16 cellular contexts compared by ENCODE assay signal in genomic region chr1:154193821-154194220, GRCh38. TPM values are rescaled to one million over a fixed set of nuclear protein-coding genes. Genes with fewer than 3 reads are reported as not detected.
DNase-seq lines count a peak whose midpoint lies in the region; ATAC-seq, FAIRE-seq and TF ChIP-seq lines count a peak whose summit lies in the region.
"Had no signal": no experiment of that assay in that cellular context is flagged by ENCODE, and none has a peak within 500 bp of the region (broad histone marks: within the 10 kb centered on the region; RNA-seq: fewer than 3 reads in every experiment).

No MANE protein-coding gene starts in this region.

- H2BK5ac ChIP-seq in H1 (ENCODE audit: low read depth, low read length): no peak overlapping the region

- H3K79me1 ChIP-seq in H1 (ENCODE audit: low read depth, low read length): no peaks in the 10 kb centered on the region

- H4K91ac ChIP-seq in H1 (replicated peaks; ENCODE audit: insufficient read length, low read length): no peak overlapping the region

- CTCF ChIA-PET in H1 (lab: Charles Lee; ENCODE audit: partially characterized antibody): interaction anchor here (1.3 kb wide), 2 partner anchors 10 kb away, joined by 4 read pairs; no protein-coding TSS in a partner anchor

- no peak overlapping the region for H2AK5ac ChIP-seq in H1 (ENCODE audit: low read depth, low read length)

- no peak for TF ChIP-seq CTCF in H1 (IDR thresholded peaks at IDR 0.05; ENCODE audit: control extremely low read depth in 1 of 3, insufficient read depth in 1 of 3, low read depth in 1 of 3, low read length in 3 of 3)

- WGBS in H1 (ENCODE audit: extremely low coverage in 1 of 2, insufficient coverage in 1 of 2, insufficient read length in 1 of 2, insufficient replicate concordance in 2 of 2, low coverage in 1 of 2, low lambda C conversion rate in 2 of 2, missing lambda C conversion rate in 1 of 2), 2 experiments: 86% methylated on average over 8 of the region's 8 CpGs; no CpG with 5 or more reads in 1 of the 2 experiments

- H3K4me2 ChIP-seq in H1 (ENCODE audit: insufficient read depth in 1 of 2, low read depth in 2 of 2, low read length in 2 of 2): no peak overlapping the region

- H3K9ac ChIP-seq in H1 (replicated peaks in 1 of 4; ENCODE audit: extremely low read depth in 1 of 4, low read depth in 3 of 4, low read length in 3 of 4): no peak overlapping the region
- peak overlapping the region in 1 of 3 donors; percentile 80 for H3K9ac ChIP-seq in skeletal muscle tissue (ENCODE audit: low read depth in 1 of 3, low read length in 3 of 3)

- H3K23ac ChIP-seq in H1 (ENCODE audit: insufficient read length): no peak overlapping the region

- H3K4me1 ChIP-seq in H1 (replicated peaks in 1 of 4; ENCODE audit: control insufficient read depth in 3 of 4, insufficient read depth in 4 of 4, low read length in 3 of 4): no peaks in the 10 kb centered on the region
- H3K4me1 ChIP-seq in skeletal muscle tissue (ENCODE audit: control insufficient read depth in 3 of 3, insufficient read depth in 3 of 3, low read length in 3 of 3): peaks cover 20 to 30% (median 27%) of the 10 kb centered on the region in 3 donors

- H3K9me3 ChIP-seq in H1 (ENCODE audit: insufficient read depth in 2 of 2, low read depth in 1 of 2, low read length in 1 of 2) (no peaks in the 10 kb centered on the region), skeletal muscle tissue (ENCODE audit: control insufficient read depth in 3 of 3, low read length in 3 of 3) (no peaks in the 10 kb centered on the region)
- H3K9me3 ChIP-seq: upper lobe of right lung had no signal

- no peaks in the 10 kb centered on the region for H4K20me1 ChIP-seq in H1 (replicated peaks in 1 of 2; ENCODE audit: control insufficient read depth in 1 of 2, insufficient read depth in 2 of 2, low read length in 2 of 2)

- H3K23me2 ChIP-seq in H1 (ENCODE audit: low read depth, low read length): peaks cover 2% of the 10 kb centered on the region; the same call in 1 of the 2 replicates

- no peak overlapping the region for H2BK12ac ChIP-seq in H1 (ENCODE audit: low read depth, low read length)

- 0 out of 2 replicates have a peak overlapping the region, but pooled peaks have one; percentile 10 for H2BK20ac ChIP-seq in H1 (ENCODE audit: low read length)

- FAIRE-seq in H1 (lab: Jason Lieb, UNC): no peak
- FAIRE-seq: G401.6 had no signal

- no peak for TF ChIP-seq EP300 in H1 (IDR thresholded peaks at IDR 0.05; ENCODE audit: borderline replicate concordance in 1 of 2, low read depth in 2 of 2, low read length in 2 of 2)

- H2BK120ac ChIP-seq in H1 (replicated peaks; ENCODE audit: low read depth, low read length): no peak overlapping the region

- no peak overlapping the region for H2BK15ac ChIP-seq in H1 (ENCODE audit: low read length)

- no peak overlapping the region for H3K4ac ChIP-seq in H1 (replicated peaks; ENCODE audit: insufficient read length, low read depth, low read length)

- H3K14ac ChIP-seq in H1 (ENCODE audit: insufficient read length): no peak overlapping the region

- H2AFZ ChIP-seq in H1 (ENCODE audit: low read length): no peak overlapping the region

- DNase-seq in NCI-H1436 (lab: John Stamatoyannopoulos, UW): peak; percentile 35
- no peak for DNase-seq in NCI-H1436 treated with DMSO at 0.1 percent for 48 hours (lab: John Stamatoyannopoulos, UW)
- peak; percentile 54 for DNase-seq in NCI-H774 (lab: John Stamatoyannopoulos, UW)
- no peak for DNase-seq in H1 (ENCODE audit: low read depth in 1 of 2, low spot score in 2 of 2)
- DNase-seq in stimulated activated CD4-positive, alpha-beta T cell treated with anti-CD3 and anti-CD28 coated beads, Interleukin-12 subunit alpha, Interleukin-12 subunit beta, amount 100 ng/mL, for 4 hours: no peak
- DNase-seq: activated CD4-positive, alpha-beta T cell treated with anti-CD3 and anti-CD28 coated beads for 1 hour; activated effector memory CD4-positive, alpha-beta T cell treated with anti-CD3 and anti-CD28 coated beads, Interleukin-2, amount 50 U/mL, for 16 hours; glutamatergic neuron; KG1; mesendoderm; retina; upper lobe of right lung had no signal

- no peak overlapping the region for H3K56ac ChIP-seq in H1 (replicated peaks; ENCODE audit: insufficient read length, low read depth, low read length)

- H3K27ac ChIP-seq in H1 (ENCODE audit: low read depth, low read length) (no peak overlapping the region), skeletal muscle tissue (ENCODE audit: low read depth, low read length) (peak overlapping the region; percentile 96)
- H3K27ac ChIP-seq: upper lobe of right lung had no signal

- H3K27me3 ChIP-seq in H1 (replicated peaks in 1 of 4; ENCODE audit: control insufficient read depth in 3 of 4, extremely low read depth in 1 of 4, insufficient read depth in 3 of 4, low read length in 3 of 4): no peaks in the 10 kb centered on the region
- H3K27me3 ChIP-seq in skeletal muscle tissue (ENCODE audit: control insufficient read depth in 3 of 3, insufficient read depth in 3 of 3, low read length in 3 of 3): no peaks in the 10 kb centered on the region
- H3K27me3 ChIP-seq: upper lobe of right lung had no signal

- POLR2A ChIA-PET in H1 (lab: Charles Lee; ENCODE audit: partially characterized antibody): interaction anchor here (0.8 to 2.8 kb wide), 7 partner anchors 10 to 203 kb away, joined by 3 to 14 read pairs (median 4); partner anchors contain the start of genes RPS27 and UBAP2L

- H3K36me3 ChIP-seq in H1 (ENCODE audit: control insufficient read depth in 2 of 4, insufficient read depth in 4 of 4, low read length in 3 of 4): no peaks in the 10 kb centered on the region
- H3K36me3 ChIP-seq in skeletal muscle tissue (ENCODE audit: control insufficient read depth in 3 of 3, insufficient read depth in 3 of 3, low read length in 3 of 3): peaks cover 0 to 10% (median 0%) of the 10 kb centered on the region in 3 donors
- H3K36me3 ChIP-seq: upper lobe of right lung had no signal

- ATAC-seq in HG02885 (IDR thresholded peaks at IDR 0.05; ENCODE audit: poor library complexity, unreplicated experiment): no peak
- no peak for ATAC-seq in HG02759 (IDR thresholded peaks at IDR 0.05; ENCODE audit: unreplicated experiment)
- ATAC-seq: upper lobe of right lung had no signal

- TF ChIP-seq RAD21 in H1 (IDR thresholded peaks at IDR 0.05 in 1 of 2, conservative IDR thresholded peaks at IDR 0.05 in 1 of 2; ENCODE audit: low read depth in 2 of 2, low read length in 2 of 2): no peak

- no peaks in the 10 kb centered on the region for H3K79me2 ChIP-seq in H1 (ENCODE audit: control insufficient read depth in 1 of 2, insufficient read depth in 2 of 2, low read length in 2 of 2)

- H3K4me3 ChIP-seq in H1 (ENCODE audit: extremely low read depth in 1 of 4, insufficient read depth in 2 of 4, low read depth in 3 of 4, low read length in 4 of 4): no peak overlapping the region
- H3K4me3 ChIP-seq in skeletal muscle tissue (ENCODE audit: low read length in 3 of 3): peak overlapping the region; percentile 10 to 60 (median 36)
- H3K4me3 ChIP-seq: upper lobe of right lung had no signal

- no peak for TF ChIP-seq POLR2A in H1 (IDR thresholded peaks at IDR 0.05; ENCODE audit: control extremely low read depth in 1 of 2, low read depth in 2 of 2, low read length in 2 of 2)

- no peak overlapping the region for H4K8ac ChIP-seq in H1 (ENCODE audit: extremely low read depth, insufficient read depth, low read length)

- no peak overlapping the region for H4K5ac ChIP-seq in H1 (ENCODE audit: insufficient read length, low read depth, low read length)

- H3K18ac ChIP-seq in H1 (ENCODE audit: extremely low read depth, low read length): no peak overlapping the region

RNA-seq across cellular contexts. Expression of gene TPM3, which starts 1.9 kb away (rescaled TPM):
- total RNA-seq in H1 (2021; fragmentation: NEBNext Ultra II Directional; extraction: Animal tissue kit (Norgen Biotek cat#: 25700)): 572 and 586 TPM in 2 replicates
- 213 and 278 TPM in 2 replicates for polyA plus RNA-seq in H1 (2011; rRNA removed)
- 447 TPM for polyA plus RNA-seq in H1 (2011; cell fraction: cytosol; rRNA removed)
- polyA plus RNA-seq in H1 (2011; cell fraction: nucleus; rRNA removed): 140 TPM
- polyA plus RNA-seq in H1 (2012, experiment 1 of 2): 519 to 696 TPM (median 559 TPM) in 4 replicates
- 254 TPM for polyA plus RNA-seq in H1 (2012, experiment 2 of 2)
- 394 TPM for polyA plus RNA-seq in H1 (2013, experiment 1 of 2)
- polyA plus RNA-seq in H1 (2013, experiment 2 of 2): 404 TPM
- 132 and 139 TPM in 2 replicates for polyA minus RNA-seq in H1 (2011; rRNA and poly(A)+ RNA removed)
- 150 TPM for polyA minus RNA-seq in H1 (2011; cell fraction: cytosol; rRNA and poly(A)+ RNA removed)
- polyA minus RNA-seq in H1 (2011; cell fraction: nucleus; rRNA and poly(A)+ RNA removed): 75.5 TPM
- total RNA-seq in skeletal muscle tissue: 202 TPM

RNA-seq across cellular contexts. Expression of gene CFAP141, which starts 12.3 kb away (rescaled TPM):
- total RNA-seq in H1 (2021; fragmentation: NEBNext Ultra II Directional; extraction: Animal tissue kit (Norgen Biotek cat#: 25700)): not detected in 2 replicates
- polyA plus RNA-seq in H1 (2011; rRNA removed): not detected in 2 replicates
- polyA plus RNA-seq in H1 (2011; cell fraction: cytosol; rRNA removed): not detected
- not detected for polyA plus RNA-seq in H1 (2011; cell fraction: nucleus; rRNA removed)
- polyA plus RNA-seq in H1 (2012, experiment 1 of 2): not detected in 4 replicates
- polyA plus RNA-seq in H1 (2012, experiment 2 of 2): not detected
- polyA plus RNA-seq in H1 (2013, experiment 1 of 2): not detected
- not detected for polyA plus RNA-seq in H1 (2013, experiment 2 of 2)
- polyA minus RNA-seq in H1 (2011; rRNA and poly(A)+ RNA removed): not detected in 2 replicates
- not detected for polyA minus RNA-seq in H1 (2011; cell fraction: cytosol; rRNA and poly(A)+ RNA removed)
- not detected for polyA minus RNA-seq in H1 (2011; cell fraction: nucleus; rRNA and poly(A)+ RNA removed)
- not detected for total RNA-seq in skeletal muscle tissue
- total RNA-seq: upper lobe of right lung had no signal

RNA-seq across cellular contexts. Expression of gene UBAP2L, which starts 26.9 kb away (rescaled TPM):
- 253 and 254 TPM in 2 replicates for total RNA-seq in H1 (2021; fragmentation: NEBNext Ultra II Directional; extraction: Animal tissue kit (Norgen Biotek cat#: 25700))
- 303 and 349 TPM in 2 replicates for polyA plus RNA-seq in H1 (2011; rRNA removed)
- 153 TPM for polyA plus RNA-seq in H1 (2011; cell fraction: cytosol; rRNA removed)
- 398 TPM for polyA plus RNA-seq in H1 (2011; cell fraction: nucleus; rRNA removed)
- polyA plus RNA-seq in H1 (2012, experiment 1 of 2): 177 to 223 TPM (median 204 TPM) in 4 replicates
- 86.7 TPM for polyA plus RNA-seq in H1 (2012, experiment 2 of 2)
- 193 TPM for polyA plus RNA-seq in H1 (2013, experiment 1 of 2)
- 182 TPM for polyA plus RNA-seq in H1 (2013, experiment 2 of 2)
- polyA minus RNA-seq in H1 (2011; rRNA and poly(A)+ RNA removed): 375 and 378 TPM in 2 replicates
- polyA minus RNA-seq in H1 (2011; cell fraction: cytosol; rRNA and poly(A)+ RNA removed): 74.2 TPM
- 289 TPM for polyA minus RNA-seq in H1 (2011; cell fraction: nucleus; rRNA and poly(A)+ RNA removed)
- 37.1 TPM for total RNA-seq in skeletal muscle tissue

RNA-seq across cellular contexts. Expression of gene NUP210L, which starts 38.9 kb away (rescaled TPM):
- total RNA-seq in H1 (2021; fragmentation: NEBNext Ultra II Directional; extraction: Animal tissue kit (Norgen Biotek cat#: 25700)): not detected in 2 replicates
- not detected in 2 replicates for polyA plus RNA-seq in H1 (2011; rRNA removed)
- polyA plus RNA-seq in H1 (2011; cell fraction: cytosol; rRNA removed): not detected
- 0.04 TPM for polyA plus RNA-seq in H1 (2011; cell fraction: nucleus; rRNA removed)
- polyA plus RNA-seq in H1 (2012, experiment 1 of 2): 0.03 TPM in 1 of 4 replicates, not detected in the others
- polyA plus RNA-seq in H1 (2012, experiment 2 of 2): not detected
- polyA plus RNA-seq in H1 (2013, experiment 1 of 2): not detected
- under 0.01 TPM for polyA plus RNA-seq in H1 (2013, experiment 2 of 2)
- polyA minus RNA-seq in H1 (2011; rRNA and poly(A)+ RNA removed): 0.24 TPM in 1 of 2 replicates, not detected in the other
- polyA minus RNA-seq in H1 (2011; cell fraction: cytosol; rRNA and poly(A)+ RNA removed): not detected
- polyA minus RNA-seq in H1 (2011; cell fraction: nucleus; rRNA and poly(A)+ RNA removed): not detected
- under 0.01 TPM for total RNA-seq in skeletal muscle tissue

Comparison
In these comparisons a context has a peak if more than half of its experiments do, and no peak if none do; other contexts are left out.
1. DNase-seq: peak in NCI-H1436 (single experiment) and NCI-H774 (single experiment); none in NCI-H1436 treated with DMSO at 0.1 percent for 48 hours (single experiment), H1 (0 of 2) and stimulated activated CD4-positive, alpha-beta T cell treated with anti-CD3 and anti-CD28 coated beads, Interleukin-12 subunit alpha, Interleukin-12 subunit beta, amount 100 ng/mL, for 4 hours (single experiment).
2. H3K4me3 ChIP-seq: peak in skeletal muscle tissue (3 of 3); none in H1 (0 of 4).